Comparison of ENCODE assay signal across 9 cellular contexts in the genomic region with DNA sequence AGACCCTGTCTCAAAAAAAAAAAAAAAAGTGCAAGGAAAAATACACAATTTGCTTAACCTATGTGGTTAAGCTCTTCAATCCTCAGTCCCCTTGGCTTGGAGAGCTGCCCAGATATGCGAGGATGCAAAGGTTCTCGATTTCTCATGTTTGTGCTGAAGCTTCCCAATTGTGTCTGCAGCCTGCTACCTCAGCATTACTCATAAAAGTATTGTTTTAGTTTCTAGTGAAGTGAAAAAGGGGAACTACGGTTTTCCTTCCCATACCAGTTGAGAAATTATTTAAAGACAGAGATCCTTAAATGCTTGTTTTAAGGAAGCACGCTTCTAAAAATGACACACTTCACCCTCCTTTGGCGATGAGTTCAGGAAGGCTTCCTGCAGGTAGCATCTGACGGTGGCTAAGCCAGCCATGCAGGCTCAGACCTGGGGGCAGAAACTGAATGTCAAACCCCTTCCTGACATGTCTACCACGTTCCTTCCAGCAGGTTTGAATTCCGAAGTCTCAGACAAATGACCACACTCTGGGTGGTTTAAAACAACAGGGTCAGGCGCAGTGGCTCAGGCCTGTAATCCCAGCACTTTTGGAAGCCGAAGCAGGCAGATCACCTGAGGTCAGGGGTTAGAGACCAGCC. TPM values are rescaled to one million over a fixed set of nuclear protein-coding genes. Genes with fewer than 3 reads are reported as not detected.
DNase-seq lines count a peak whose midpoint lies in the region; ATAC-seq and TF ChIP-seq lines count a peak whose summit lies in the region.
"Had no signal": no experiment of that assay in that cellular context is flagged by ENCODE, and none has a peak within 500 bp of the region (broad histone marks: within the 10 kb centered on the region; RNA-seq: fewer than 3 reads in every experiment).

No MANE protein-coding gene starts in this region.

- peak overlapping the region; percentile 8; the same call in 1 of the 2 replicates for H3K9ac ChIP-seq in OCI-LY3 (ENCODE audit: low read length)

- H2AFZ ChIP-seq in OCI-LY3 (ENCODE audit: low read depth, low read length), result no peak overlapping the region

- DNase-seq in Ammon's horn (ENCODE audit: low spot score), result peak; percentile 53
- peak; percentile 39 for DNase-seq in left cardiac atrium
- no peak for DNase-seq in GM19240 (ENCODE audit: insufficient read length, low spot score)

- H3K27ac ChIP-seq in OCI-LY3 (ENCODE audit: low read length) (peak overlapping the region; percentile 78), gastroesophageal sphincter (no peak overlapping the region)
- H3K27ac ChIP-seq: VCaP had no signal

- intact Hi-C loops in left cardiac atrium (cut with DNase I), result no loop called here

- TF ChIP-seq EP300 in gastroesophageal sphincter (IDR thresholded peaks at IDR 0.05), result no peak

- H3K9me3 ChIP-seq in OCI-LY3 (ENCODE audit: insufficient read depth, low read length) (peaks cover 4% of the 10 kb centered on the region; the same call in 1 of the 2 replicates), gastroesophageal sphincter (peaks cover 0 to 8% (median 0%) of the 10 kb centered on the region in 3 donors)

- no peaks in the 10 kb centered on the region for H3K27me3 ChIP-seq in OCI-LY3 (ENCODE audit: low read depth, low read length)
- no peaks in the 10 kb centered on the region for H3K27me3 ChIP-seq in gastroesophageal sphincter

- H3K4me2 ChIP-seq in OCI-LY3 (ENCODE audit: low read length), result peak overlapping the region; percentile 34

- peaks cover 64% of the 10 kb centered on the region for H4K20me1 ChIP-seq in OCI-LY3 (ENCODE audit: insufficient read depth, low read length)

- WGBS in gastroesophageal sphincter (ENCODE audit: low coverage in 1 of 2), 2 donors, result 61 to 67% methylated on average over 5 to 6 of the region's 10 CpGs

- peaks cover 43% of the 10 kb centered on the region for H3K79me2 ChIP-seq in OCI-LY3 (ENCODE audit: low read length)

- no peak for TF ChIP-seq CTCF in OCI-LY3 (IDR thresholded peaks at IDR 0.05; ENCODE audit: low read depth, low read length)
- no peak for TF ChIP-seq CTCF in gastroesophageal sphincter (IDR thresholded peaks at IDR 0.05)

- H3K4me3 ChIP-seq in OCI-LY3 (ENCODE audit: low read length), result no peak overlapping the region
- no peak overlapping the region for H3K4me3 ChIP-seq in gastroesophageal sphincter

- H3K4me1 ChIP-seq in OCI-LY3 (ENCODE audit: low read length) (peaks cover 81% of the 10 kb centered on the region), gastroesophageal sphincter (no peaks in the 10 kb centered on the region)

- ATAC-seq in GM21423 (IDR thresholded peaks at IDR 0.05; ENCODE audit: unreplicated experiment) (peak; percentile 45), left cardiac atrium (peak; percentile 34 to 44), HG03521 (IDR thresholded peaks at IDR 0.05; ENCODE audit: unreplicated experiment) (no peak), gastroesophageal sphincter (no peak), HG03135 (IDR thresholded peaks at IDR 0.05; ENCODE audit: unreplicated experiment) (no peak)

- TF ChIP-seq POLR2A in gastroesophageal sphincter (IDR thresholded peaks at IDR 0.05), result no peak

- peaks cover 77% of the 10 kb centered on the region for H3K36me3 ChIP-seq in OCI-LY3 (replicated peaks; ENCODE audit: low read depth, low read length)
- H3K36me3 ChIP-seq in gastroesophageal sphincter, result no peaks in the 10 kb centered on the region

RNA-seq across cellular contexts. Expression of a gene that starts 47.9 kb away (rescaled TPM):
- total RNA-seq in left cardiac atrium (1 to 10 TPM in 1 of 2 donors, under 1 TPM in 1; 0.97 to 1.6 TPM), gastroesophageal sphincter (1 to 10 TPM; 1.5 to 6.8 (median 2.9) TPM)

Comparison
In these comparisons a context has a peak if more than half of its experiments do, and no peak if none do; other contexts are left out.
1. ATAC-seq: peak in GM21423 (single experiment) and left cardiac atrium (2 of 2); none in HG03521 (single experiment), gastroesophageal sphincter (single experiment) and HG03135 (single experiment).